ENCODE assay signal across 1 cellular context in genomic region chr7:17126413-17127374, GRCh38.
TF ChIP-seq lines count a peak whose summit lies in the region.

No MANE protein-coding gene starts in this region.

TF ChIP-seq in GM12878, 131 proteins besides CTCF, POLR2A, EP300 and RAD21 (continued from another document):
- TF ChIP-seq REST (IDR thresholded peaks at IDR 0.05; ENCODE audit: low read depth, low read length): no peak
- TF ChIP-seq SREBF2 (IDR thresholded peaks at IDR 0.05; ENCODE audit: low read length): no peak
- TF ChIP-seq HDAC6 (IDR thresholded peaks at IDR 0.05; ENCODE audit: unreplicated experiment): no peak
- TF ChIP-seq MYB (IDR thresholded peaks at IDR 0.05; ENCODE audit: borderline replicate concordance, low read depth, low read length): no peak
- no peak for TF ChIP-seq ZNF274 (IDR thresholded peaks at IDR 0.05; ENCODE audit: insufficient read depth, insufficient read length)
